Comparison of ENCODE assay signal across 5 cellular contexts in genomic region chr2:20367929-20368328, GRCh38. TPM values are rescaled to one million over a fixed set of nuclear protein-coding genes. Genes with fewer than 3 reads are reported as not detected.
DNase-seq lines count a peak whose midpoint lies in the region; ATAC-seq, FAIRE-seq and TF ChIP-seq lines count a peak whose summit lies in the region.
"Not testable (repeated sequence)": the region's sequence is repeated elsewhere in the genome, so short reads cannot be mapped to it uniquely, and the experiment has no call there.

No MANE protein-coding gene starts in this region.

- not testable (repeated sequence) for H3K4me3 Mint-ChIP-seq in activated T-helper 17 cell treated with anti-CD3 and anti-CD28 coated beads, Interleukin-2, amount 50 U/mL, for 72 hours

- H3K4me1 ChIP-seq in PC-9 (replicated peaks; ENCODE audit: insufficient read depth): peaks cover 29% of the 10 kb centered on the region
- not testable (repeated sequence) for H3K4me1 ChIP-seq in K562 (replicated peaks in 1 of 2; ENCODE audit: control insufficient read depth in 2 of 2, insufficient read depth in 2 of 2, low read length in 2 of 2); smooth muscle cell (ENCODE audit: low read depth)

- not testable (repeated sequence) for H3K9me1 ChIP-seq in K562 (ENCODE audit: control insufficient read depth, insufficient read depth, low read length)

- H4K20me1 ChIP-seq in PC-9 (ENCODE audit: insufficient read depth); K562 (replicated peaks; ENCODE audit: control insufficient read depth, insufficient read depth, low read length); smooth muscle cell (ENCODE audit: low read depth): not testable (repeated sequence)

- 13% methylated on average over 3 of the region's 3 CpGs for WGBS in K562 (ENCODE audit: insufficient coverage, low coverage, missing lambda C conversion rate)
- 90% methylated on average over 3 of the region's 3 CpGs for WGBS in smooth muscle cell (ENCODE audit: low lambda C conversion rate)

- not testable (repeated sequence) for H3K9me3 ChIP-seq in PC-9 (ENCODE audit: insufficient read depth, low read depth); K562 (replicated peaks; ENCODE audit: control insufficient read depth, insufficient read depth, low read depth, low read length); smooth muscle cell (replicated peaks; ENCODE audit: low read depth)

- not testable (repeated sequence) for H3K4me3 ChIP-seq in PC-9, K562, smooth muscle cell

- H3F3A ChIP-seq in PC-9 (ENCODE audit: insufficient read depth, low read depth): peaks cover 22% of the 10 kb centered on the region
- not testable (repeated sequence) for H3F3A ChIP-seq in smooth muscle cell (ENCODE audit: low read depth)

- not testable (repeated sequence) for H3K9ac ChIP-seq in K562 (ENCODE audit: insufficient read depth in 1 of 2, low read depth in 2 of 2, low read length in 2 of 2); smooth muscle cell (ENCODE audit: low read depth)

- not testable (repeated sequence) for FAIRE-seq in K562 (lab: Jason Lieb, UNC)

- not testable (repeated sequence) for H3K79me2 ChIP-seq in PC-9 (ENCODE audit: low read depth); K562 (ENCODE audit: control insufficient read depth, insufficient read depth, low read length); smooth muscle cell (ENCODE audit: low read depth)

- H3K27ac Mint-ChIP-seq in activated T-helper 17 cell treated with anti-CD3 and anti-CD28 coated beads, Interleukin-2, amount 50 U/mL, for 72 hours: peak overlapping the region; percentile 82

- TF ChIP-seq RAD21 in K562 (CRISPR knock-in tag; conservative IDR thresholded peaks at IDR 0.05 in 1 of 2, IDR thresholded peaks at IDR 0.05 in 1 of 2): not testable (repeated sequence)

- not testable (repeated sequence) for BruUV-seq in PC-9 (replicated peaks; lab: Mats Ljungman, UMichigan); K562 (replicated peaks; lab: Mats Ljungman, UMichigan)

- H3K36me3 Mint-ChIP-seq in activated T-helper 17 cell treated with anti-CD3 and anti-CD28 coated beads, Interleukin-2, amount 50 U/mL, for 72 hours (ENCODE audit: low read depth): not testable (repeated sequence)

- TF ChIP-seq EP300 in K562 (IDR thresholded peaks at IDR 0.05; ENCODE audit: low read length): not testable (repeated sequence)

- POLR2A ChIA-PET in PC-9 (lab: Charles Lee; ENCODE audit: unreplicated experiment): interaction anchor here (0.5 kb wide), 1 partner anchor 23 kb away, joined by 6 read pairs; no protein-coding TSS in a partner anchor
- POLR2A ChIA-PET in K562 (lab: Yijun Ruan, JAX): interaction anchor here (0.6 to 1.2 kb wide), 3 partner anchors 17 to 43 kb away, joined by 3 read pairs; no protein-coding TSS in a partner anchor

- not testable (repeated sequence) for DNase-seq in PC-9; K562 (ENCODE audit: extremely low read depth in 1 of 4, low spot score in 3 of 4); smooth muscle cell (lab: John Stamatoyannopoulos, UW; ENCODE audit: unreplicated experiment)
- DNase-seq in mesenteric fat pad (ENCODE audit: low spot score): peak; percentile 24

- in situ Hi-C loops in K562 (cut with MboI): not testable (repeated sequence)

- TF ChIP-seq CTCF in PC-9 (conservative IDR thresholded peaks at IDR 0.05); K562 (IDR thresholded peaks at IDR 0.05 in 2 of 3, conservative IDR thresholded peaks at IDR 0.05 in 1 of 3; ENCODE audit: insufficient read depth in 2 of 3, low read depth in 1 of 3, low read length in 3 of 3); smooth muscle cell (IDR thresholded peaks at IDR 0.05; ENCODE audit: borderline replicate concordance, insufficient read depth, poor library complexity, severe bottlenecking): not testable (repeated sequence)

- H3K27ac ChIP-seq in PC-9 (0 out of 2 replicates have a peak overlapping the region, but pooled peaks have one; percentile 61), smooth muscle cell (ENCODE audit: low read depth) (peak overlapping the region; percentile 78)
- H3K27ac ChIP-seq in K562 (ENCODE audit: extremely low read depth, low read depth, low read length): not testable (repeated sequence)

- peaks cover 21% of the 10 kb centered on the region for H3K4me1 Mint-ChIP-seq in activated T-helper 17 cell treated with anti-CD3 and anti-CD28 coated beads, Interleukin-2, amount 50 U/mL, for 72 hours

- ATAC-seq in activated T-helper 17 cell treated with anti-CD3 and anti-CD28 coated beads, Interleukin-2, amount 50 U/mL, for 72 hours (replicated peaks); K562: not testable (repeated sequence)

- H3K27me3 Mint-ChIP-seq in activated T-helper 17 cell treated with anti-CD3 and anti-CD28 coated beads, Interleukin-2, amount 50 U/mL, for 72 hours: not testable (repeated sequence)

- not testable (repeated sequence) for H3K9me2 ChIP-seq in PC-9 (ENCODE audit: insufficient read depth)

- H3K36me3 ChIP-seq in PC-9 (ENCODE audit: low read depth); K562 (ENCODE audit: control insufficient read depth, insufficient read depth, low read length); smooth muscle cell (ENCODE audit: low read depth): not testable (repeated sequence)

- intact Hi-C loops in PC-9 (cut with micrococcal nuclease; ENCODE audit: unreplicated experiment); K562 (cut with micrococcal nuclease): not testable (repeated sequence)

- TF ChIP-seq POLR2A in K562 (conservative IDR thresholded peaks at IDR 0.05): not testable (repeated sequence)

- H3K9me3 Mint-ChIP-seq in activated T-helper 17 cell treated with anti-CD3 and anti-CD28 coated beads, Interleukin-2, amount 50 U/mL, for 72 hours: not testable (repeated sequence)

- CTCF ChIA-PET in PC-9 (lab: Charles Lee); K562 (lab: Yijun Ruan, JAX; ENCODE audit: low intra/inter-chr PET ratio): not testable (repeated sequence)

- not testable (repeated sequence) for H3K27me3 ChIP-seq in PC-9 (ENCODE audit: insufficient read depth, low read depth); smooth muscle cell (ENCODE audit: low read depth)
- peaks cover 10 to 16% of the 10 kb centered on the region in 2 experiments; a peak in 3 of 5 replicates for H3K27me3 ChIP-seq in K562 (ENCODE audit: control insufficient read depth in 2 of 2, insufficient read depth in 2 of 2, low read length in 2 of 2)

- not testable (repeated sequence) for H2AFZ ChIP-seq in PC-9; K562 (ENCODE audit: low read depth, low read length); smooth muscle cell (ENCODE audit: low read depth)

- H3K4me2 ChIP-seq in PC-9; K562 (ENCODE audit: insufficient read depth, low read length); smooth muscle cell: not testable (repeated sequence)

TF ChIP-seq in K562, 482 proteins besides CTCF, POLR2A, EP300 and RAD21:
- TF ChIP-seq CBX5 (IDR thresholded peaks at IDR 0.05; ENCODE audit: borderline replicate concordance, low read depth): peak; percentile 63; the same call in 1 of the 2 replicates

RNA-seq across cellular contexts. Expression of gene PUM2, which starts 17.3 kb away (rescaled TPM):
- total RNA-seq in PC-9 (2021) (93.3 and 99.3 TPM in 2 replicates), K562 (2014; rRNA removed) (14.9 and 18.0 TPM in 2 replicates), K562 (2014; rRNA removed; fragmentation: Illumina TruSeq; extraction: Trizol) (33.3 and 46.5 TPM in 2 replicates), K562 (2015; rRNA removed; fragmentation: Illumina TruSeq; extraction: Trizol) (22.3 and 25.5 TPM in 2 replicates), K562 (2021) (53.3 and 56.7 TPM in 2 replicates), mesenteric fat pad (74.2 TPM), smooth muscle cell (42.0 and 54.1 TPM in 2 replicates)
- total RNA-seq in activated T-helper 17 cell treated with anti-CD3 and anti-CD28 coated beads, Interleukin-2, amount 50 U/mL, for 72 hours: 100 to 1,000 TPM; 113 to 120 TPM
- total RNA-seq in K562 (2011; cell fraction: chromatin; rRNA removed; ENCODE audit: low replicate concordance): 52.0 and 148 TPM in 2 replicates
- 31.0 and 34.6 TPM in 2 replicates for total RNA-seq in K562 (2011; cell fraction: nucleolus; rRNA removed)
- total RNA-seq in K562 (2011; cell fraction: nucleoplasm; rRNA removed): 58.1 and 92.7 TPM in 2 replicates
- polyA plus RNA-seq in K562 (2011; rRNA removed) (55.9 and 61.9 TPM in 2 replicates), K562 (2014; fragmentation: Illumina TruSeq; extraction: Trizol) (32.7 and 35.2 TPM in 2 replicates), K562 (2014; fragmentation: Nextera tagmentation; extraction: Ambion mirVana) (10 to 100 TPM; 13.4 to 15.8 TPM), K562 (2014; rRNA removed) (28.3 and 31.3 TPM in 2 replicates), smooth muscle cell (5.2 and 9.1 TPM in 2 replicates)
- polyA plus RNA-seq in K562 (2011; cell fraction: cytosol; rRNA removed): 41.9 and 45.4 TPM in 2 replicates
- 33.0 and 42.9 TPM in 2 replicates for polyA plus RNA-seq in K562 (2011; cell fraction: nucleus; rRNA removed)
- 31.0 and 33.6 TPM in 2 replicates for polyA plus RNA-seq in K562 (2012)
- polyA minus RNA-seq in K562 (2011; rRNA and poly(A)+ RNA removed): 215 and 217 TPM in 2 replicates
- polyA minus RNA-seq in K562 (2011; cell fraction: cytosol; rRNA and poly(A)+ RNA removed): 63.1 and 74.2 TPM in 2 replicates
- 59.4 and 93.3 TPM in 2 replicates for polyA minus RNA-seq in K562 (2011; cell fraction: nucleus; rRNA and poly(A)+ RNA removed)
